ENCODE assay signal across 8 cellular contexts in the genomic region with DNA sequence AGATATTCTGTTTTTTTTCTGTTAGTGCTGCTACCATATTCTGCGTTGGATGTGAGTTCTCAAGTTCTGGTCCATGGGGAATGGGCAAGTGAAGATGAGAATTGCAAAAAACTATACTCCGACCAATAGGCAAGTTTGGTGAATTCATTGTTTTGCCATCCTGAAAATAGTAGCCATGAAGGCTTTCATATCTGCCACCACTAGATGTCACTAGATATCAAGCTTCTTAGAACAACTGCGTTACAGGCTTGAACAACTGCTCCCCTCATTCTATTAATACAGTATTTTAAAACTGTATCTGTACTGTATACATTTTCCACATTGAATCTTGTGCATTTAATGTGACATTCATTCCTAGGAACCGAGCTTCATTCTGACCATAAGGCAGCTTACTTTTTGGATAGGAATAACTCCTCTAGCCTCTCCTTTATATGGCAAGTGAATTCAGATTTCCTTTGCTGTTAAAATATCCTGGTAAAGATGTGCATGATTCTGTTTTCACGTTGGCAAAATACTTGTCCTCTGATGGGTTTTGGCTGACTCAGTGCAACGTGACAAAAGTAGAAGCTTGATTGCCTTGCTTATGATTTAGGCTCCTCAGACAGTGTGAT.
A peak's percentile ranks its signal among the peaks of the same experiment; 100 is the strongest.
DNase-seq lines count a peak whose midpoint lies in the region; ATAC-seq, FAIRE-seq and TF ChIP-seq lines count a peak whose summit lies in the region.

No MANE protein-coding gene starts in this region.

- peaks cover 5% of the 10 kb centered on the region for H3K27me3 Mint-ChIP-seq in activated CD8-positive, alpha-beta T cell treated with anti-CD3 and anti-CD28 coated beads for 36 hours

- POLR2A ChIA-PET in activated CD8-positive, alpha-beta T cell treated with anti-CD3 and anti-CD28 coated beads for 36 hours (lab: Charles Lee): interaction anchor here (0.6 kb wide), 1 partner anchor 441 kb away, joined by 3 read pairs; no protein-coding TSS in a partner anchor

- no peak overlapping the region for H3K27ac ChIP-seq in cardiac muscle cell

- no peak overlapping the region for H3K27ac Mint-ChIP-seq in activated CD8-positive, alpha-beta T cell treated with anti-CD3 and anti-CD28 coated beads for 36 hours

- H3K9me3 ChIP-seq in cardiac muscle cell (ENCODE audit: low read depth): no peaks in the 10 kb centered on the region

- ATAC-seq in HG03097 (IDR thresholded peaks at IDR 0.05; ENCODE audit: low FRiP score, unreplicated experiment): peak; percentile 61
- ATAC-seq in activated CD8-positive, alpha-beta T cell treated with anti-CD3 and anti-CD28 coated beads for 36 hours: peak; percentile 51

- H3K4me3 ChIP-seq in cardiac muscle cell: no peak overlapping the region

- H3K4me3 Mint-ChIP-seq in activated CD8-positive, alpha-beta T cell treated with anti-CD3 and anti-CD28 coated beads for 36 hours: no peak overlapping the region

- no peaks in the 10 kb centered on the region for H3K36me3 Mint-ChIP-seq in activated CD8-positive, alpha-beta T cell treated with anti-CD3 and anti-CD28 coated beads for 36 hours (ENCODE audit: low read depth)

- H3K27me3 ChIP-seq in cardiac muscle cell: no peaks in the 10 kb centered on the region

- FAIRE-seq in GM12891 (lab: Jason Lieb, UNC): peak; percentile 90

- intact Hi-C loops in activated CD8-positive, alpha-beta T cell treated with anti-CD3 and anti-CD28 coated beads for 36 hours (cut with micrococcal nuclease): loop anchor here (5.0 kb wide), 1 partner anchor 450 kb away; no protein-coding TSS in a partner anchor

- peak; percentile 60 for DNase-seq in AG08396 (ENCODE audit: low spot score)
- DNase-seq in GM12891 (ENCODE audit: insufficient read length, low spot score): no peak
- peak; percentile 61 for DNase-seq in NCI-H2171 treated with DMSO at 0.1 percent for 48 hours (lab: John Stamatoyannopoulos, UW)
- no peak for DNase-seq in activated CD8-positive, alpha-beta T cell treated with anti-CD3 and anti-CD28 coated beads for 36 hours
- peak; percentile 80 to 85 for DNase-seq in cardiac muscle cell (ENCODE audit: low read depth in 1 of 2, low spot score in 1 of 2)
- DNase-seq in putamen (ENCODE audit: low spot score): peak; percentile 62
- no peak for DNase-seq in activated CD4-positive, alpha-beta T cell treated with anti-CD3 and anti-CD28 coated beads for 4 hours

- no peaks in the 10 kb centered on the region for H3K36me3 ChIP-seq in cardiac muscle cell

- H3K4me1 ChIP-seq in cardiac muscle cell (ENCODE audit: low read depth): no peaks in the 10 kb centered on the region

- no peak for TF ChIP-seq POLR2A in GM12891 (IDR thresholded peaks at IDR 0.05; ENCODE audit: low read depth, low read length)

- no peaks in the 10 kb centered on the region for H3K9me3 Mint-ChIP-seq in activated CD8-positive, alpha-beta T cell treated with anti-CD3 and anti-CD28 coated beads for 36 hours

- CTCF ChIA-PET in activated CD8-positive, alpha-beta T cell treated with anti-CD3 and anti-CD28 coated beads for 36 hours (lab: Charles Lee): interaction anchor here (0.6 to 5.5 kb wide), 28 partner anchors 9 to 842 kb away, joined by 3 to 92 read pairs (median 4); no protein-coding TSS in a partner anchor

- TF ChIP-seq CTCF in activated CD8-positive, alpha-beta T cell treated with anti-CD3 and anti-CD28 coated beads for 36 hours (IDR thresholded peaks at IDR 0.05): peak; percentile 73
- TF ChIP-seq CTCF in cardiac muscle cell (IDR thresholded peaks at IDR 0.05; ENCODE audit: low read depth, low read length): peak; percentile 85

- no peaks in the 10 kb centered on the region for H3K4me1 Mint-ChIP-seq in activated CD8-positive, alpha-beta T cell treated with anti-CD3 and anti-CD28 coated beads for 36 hours (ENCODE audit: low read depth)

TF ChIP-seq in GM12891, 5 proteins besides CTCF, POLR2A, EP300 and RAD21:
- TF ChIP-seq PAX5 (IDR thresholded peaks at IDR 0.05; ENCODE audit: insufficient read depth, low read length, severe bottlenecking): no peak
- TF ChIP-seq TAF1 (IDR thresholded peaks at IDR 0.05; ENCODE audit: low read depth, low read length): no peak
- TF ChIP-seq SPI1 (IDR thresholded peaks at IDR 0.05; ENCODE audit: low read depth, low read length): no peak
- TF ChIP-seq POLR2AphosphoS5 (IDR thresholded peaks at IDR 0.05; ENCODE audit: low read depth, low read length): no peak

Comparison
In these comparisons a context has a peak if more than half of its experiments do, and no peak if none do; other contexts are left out.
1. DNase-seq: peak in AG08396 (single experiment), NCI-H2171 treated with DMSO at 0.1 percent for 48 hours (single experiment), cardiac muscle cell (2 of 2) and putamen (single experiment); none in GM12891 (single experiment), activated CD8-positive, alpha-beta T cell treated with anti-CD3 and anti-CD28 coated beads for 36 hours (single experiment) and activated CD4-positive, alpha-beta T cell treated with anti-CD3 and anti-CD28 coated beads for 4 hours (0 of 2).